In genomic region chr15:44712108-44713005, GRCh38 we compare ENCODE assay signal across 8 cellular contexts. TPM values are rescaled to one million over a fixed set of nuclear protein-coding genes. Genes with fewer than 3 reads are reported as not detected.
DNase-seq lines count a peak whose midpoint lies in the region; ATAC-seq, FAIRE-seq and TF ChIP-seq lines count a peak whose summit lies in the region.

No MANE protein-coding gene starts in this region.

- no peak; the same call in none of the 2 replicates for TF ChIP-seq POLR2A in GM12892 (IDR thresholded peaks at IDR 0.05; ENCODE audit: low read depth, low read length)

- H3K27ac ChIP-seq in rectal smooth muscle tissue (ENCODE audit: low read depth, low read length): peak overlapping the region; percentile 99

- peaks cover 4% of the 10 kb centered on the region for H3K4me1 ChIP-seq in rectal smooth muscle tissue (ENCODE audit: control insufficient read depth, insufficient read depth, low read length)

- peak; percentile 67 for FAIRE-seq in GM12892 (lab: Jason Lieb, UNC)

- H3K4me3 ChIP-seq in rectal smooth muscle tissue (ENCODE audit: low read length): peak overlapping the region; percentile 100

- H3K9ac ChIP-seq in rectal smooth muscle tissue (ENCODE audit: low read length): peak overlapping the region; percentile 100

- DNase-seq in GM12892 (ENCODE audit: insufficient read length) (no peak), M059J (ENCODE audit: low read depth) (peak; percentile 79), T-helper 1 cell (peak in 4 of 5 donors; percentile 50 to 79 (median 58)), astrocyte of the hippocampus (ENCODE audit: low read depth, low spot score) (peak; percentile 81), hepatic stellate cell (ENCODE audit: low spot score) (peak; percentile 41)

- H3K27me3 ChIP-seq in rectal smooth muscle tissue (ENCODE audit: control insufficient read depth, insufficient read depth, low read length): no peaks in the 10 kb centered on the region

- ATAC-seq in HG02884 (IDR thresholded peaks at IDR 0.05; ENCODE audit: unreplicated experiment): no peak
- ATAC-seq in HG02678 (IDR thresholded peaks at IDR 0.05; ENCODE audit: unreplicated experiment): no peak

- peaks cover 23% of the 10 kb centered on the region for H3K36me3 ChIP-seq in rectal smooth muscle tissue (ENCODE audit: control insufficient read depth, insufficient read depth, low read length)

RNA-seq across cellular contexts. Expression of gene B2M, which starts 1.0 kb away (rescaled TPM):
- 10,745 TPM for polyA plus RNA-seq in GM12892 (2012; ENCODE audit: missing spikeins)
- 13,654 and 19,449 TPM in 2 replicates for total RNA-seq in M059J (2014; rRNA removed; shearing (Covaris generic))

RNA-seq across cellular contexts. Expression of gene PATL2, which starts 1.2 kb away (rescaled TPM):
- 12.6 TPM for polyA plus RNA-seq in GM12892 (2012; ENCODE audit: missing spikeins)
- 2.0 and 2.6 TPM in 2 replicates for total RNA-seq in M059J (2014; rRNA removed; shearing (Covaris generic))

RNA-seq across cellular contexts. Expression of gene TRIM69, which starts 24.0 kb away (rescaled TPM):
- polyA plus RNA-seq in GM12892 (2012; ENCODE audit: missing spikeins): 41.6 TPM
- total RNA-seq in M059J (2014; rRNA removed; shearing (Covaris generic)): 34.8 and 37.2 TPM in 2 replicates

RNA-seq across cellular contexts. Expression of gene SPG11, which starts 48.9 kb away (rescaled TPM):
- polyA plus RNA-seq in GM12892 (2012; ENCODE audit: missing spikeins): 47.6 TPM
- 22.4 and 43.2 TPM in 2 replicates for total RNA-seq in M059J (2014; rRNA removed; shearing (Covaris generic))
